ENCODE assay signal across 9 cellular contexts in genomic region chr1:89908993-89909436, GRCh38.
DNase-seq lines count a peak whose midpoint lies in the region; ATAC-seq and TF ChIP-seq lines count a peak whose summit lies in the region.
"Had no signal": no experiment of that assay in that cellular context is flagged by ENCODE, and none has a peak within 500 bp of the region (broad histone marks: within the 10 kb centered on the region; RNA-seq: fewer than 3 reads in every experiment).

No MANE protein-coding gene starts in this region.

- POLR2A ChIA-PET in activated CD4-positive, alpha-beta memory T cell treated with anti-CD3 and anti-CD28 coated beads for 36 hours (lab: Charles Lee), result no interaction called here
- POLR2A ChIA-PET in activated CD4-positive, alpha-beta memory T cell treated with anti-CD3 and anti-CD28 coated beads, Interleukin-2, amount 10 ng/mL, durations not matched to agents 7 days and 5 days (lab: Charles Lee), result no interaction called here
- POLR2A ChIA-PET in SK-N-SH (lab: Yijun Ruan, JAX), result no interaction called here

- H3K4me2 ChIP-seq in SK-N-SH, result peak overlapping the region; percentile 47; the same call in 1 of the 2 replicates

- H3K36me3 ChIP-seq in SK-N-SH (replicated peaks in 1 of 2; ENCODE audit: control insufficient read depth in 1 of 2, insufficient read depth in 2 of 2, low read length in 1 of 2), result no peaks in the 10 kb centered on the region

- no peaks in the 10 kb centered on the region for H4K20me1 ChIP-seq in SK-N-SH (ENCODE audit: insufficient read depth)

- peaks cover 25 to 65% of the 10 kb centered on the region in 2 experiments for H3K4me1 ChIP-seq in SK-N-SH (ENCODE audit: control insufficient read depth in 1 of 2, insufficient read depth in 2 of 2, low read depth in 1 of 2, low read length in 1 of 2)

- TF ChIP-seq CTCF in SK-N-SH (IDR thresholded peaks at IDR 0.05) (no peak), foreskin fibroblast (IDR thresholded peaks at IDR 0.05; ENCODE audit: low read depth, low read length) (no peak)

- H3K27me3 Mint-ChIP-seq in activated CD4-positive, alpha-beta memory T cell treated with anti-CD3 and anti-CD28 coated beads for 36 hours, result no peaks in the 10 kb centered on the region
- H3K27me3 Mint-ChIP-seq in activated CD4-positive, alpha-beta memory T cell treated with anti-CD3 and anti-CD28 coated beads, Interleukin-2, amount 10 ng/mL, durations not matched to agents 7 days and 5 days, result no peaks in the 10 kb centered on the region
- no peaks in the 10 kb centered on the region for H3K27me3 Mint-ChIP-seq in stimulated activated naive CD8-positive, alpha-beta T cell treated with anti-CD3 and anti-CD28 coated beads, Interleukin-15, amount 100 ng/mL, for 72 hours

- H3K27me3 ChIP-seq in SK-N-SH (ENCODE audit: insufficient read depth), result no peaks in the 10 kb centered on the region

- CTCF ChIA-PET in activated CD4-positive, alpha-beta memory T cell treated with anti-CD3 and anti-CD28 coated beads for 36 hours (lab: Charles Lee), result no interaction called here
- CTCF ChIA-PET in activated CD4-positive, alpha-beta memory T cell treated with anti-CD3 and anti-CD28 coated beads, Interleukin-2, amount 10 ng/mL, durations not matched to agents 7 days and 5 days (lab: Charles Lee), result no interaction called here
- CTCF ChIA-PET in SK-N-SH (lab: Yijun Ruan, JAX), result interaction anchor here (0.7 to 2.1 kb wide), 4 partner anchors 35 to 248 kb away, joined by 3 to 6 read pairs (median 4); partner anchors contain the start of gene LRRC8D

- H3K9me2 ChIP-seq in SK-N-SH, result no peaks in the 10 kb centered on the region

- WGBS in SK-N-SH (ENCODE audit: low lambda C conversion rate), result 12% methylated on average over 3 of the region's 3 CpGs

- peak overlapping the region; percentile 11; the same call in 1 of the 2 replicates for H3K9ac ChIP-seq in SK-N-SH

- H3K36me3 Mint-ChIP-seq in activated CD4-positive, alpha-beta memory T cell treated with anti-CD3 and anti-CD28 coated beads for 36 hours, result peaks cover 13% of the 10 kb centered on the region
- peaks cover 14% of the 10 kb centered on the region for H3K36me3 Mint-ChIP-seq in activated CD4-positive, alpha-beta memory T cell treated with anti-CD3 and anti-CD28 coated beads, Interleukin-2, amount 10 ng/mL, durations not matched to agents 7 days and 5 days (ENCODE audit: low read depth)

- no peak overlapping the region for H3K4me3 Mint-ChIP-seq in activated CD4-positive, alpha-beta memory T cell treated with anti-CD3 and anti-CD28 coated beads for 36 hours
- H3K4me3 Mint-ChIP-seq in activated CD4-positive, alpha-beta memory T cell treated with anti-CD3 and anti-CD28 coated beads, Interleukin-2, amount 10 ng/mL, durations not matched to agents 7 days and 5 days, result no peak overlapping the region
- H3K4me3 Mint-ChIP-seq in stimulated activated naive CD8-positive, alpha-beta T cell treated with anti-CD3 and anti-CD28 coated beads, Interleukin-15, amount 100 ng/mL, for 72 hours, result no peak overlapping the region

- DNase-seq in activated CD4-positive, alpha-beta memory T cell treated with anti-CD3 and anti-CD28 coated beads for 36 hours, result no peak
- DNase-seq in activated CD4-positive, alpha-beta memory T cell treated with anti-CD3 and anti-CD28 coated beads, Interleukin-2, amount 10 ng/mL, durations not matched to agents 7 days and 5 days, result no peak
- DNase-seq in SK-N-SH (peak; percentile 81), foreskin fibroblast (peak; percentile 75 to 77), NCI-H2029 treated with DMSO at 0.1 percent for 48 hours (lab: John Stamatoyannopoulos, UW) (no peak)
- DNase-seq in stimulated activated naive CD8-positive, alpha-beta T cell treated with anti-CD3 and anti-CD28 coated beads, Interleukin-15, amount 100 ng/mL, for 72 hours, result no peak
- DNase-seq: small intestine had no signal

- TF ChIP-seq EP300 in SK-N-SH (IDR thresholded peaks at IDR 0.05; ENCODE audit: borderline replicate concordance in 1 of 2, low read depth in 1 of 2, low read length in 1 of 2), result peak; percentile 71 to 97

- no peak overlapping the region for H2AFZ ChIP-seq in SK-N-SH (ENCODE audit: low read depth)

- H3K4me1 Mint-ChIP-seq in activated CD4-positive, alpha-beta memory T cell treated with anti-CD3 and anti-CD28 coated beads for 36 hours (ENCODE audit: low read depth), result peaks cover 48% of the 10 kb centered on the region
- H3K4me1 Mint-ChIP-seq in activated CD4-positive, alpha-beta memory T cell treated with anti-CD3 and anti-CD28 coated beads, Interleukin-2, amount 10 ng/mL, durations not matched to agents 7 days and 5 days, result peaks cover 40% of the 10 kb centered on the region
- H3K4me1 Mint-ChIP-seq in stimulated activated naive CD8-positive, alpha-beta T cell treated with anti-CD3 and anti-CD28 coated beads, Interleukin-15, amount 100 ng/mL, for 72 hours, result peaks cover 69% of the 10 kb centered on the region

- no peaks in the 10 kb centered on the region for H3K9me3 Mint-ChIP-seq in activated CD4-positive, alpha-beta memory T cell treated with anti-CD3 and anti-CD28 coated beads for 36 hours
- H3K9me3 Mint-ChIP-seq in activated CD4-positive, alpha-beta memory T cell treated with anti-CD3 and anti-CD28 coated beads, Interleukin-2, amount 10 ng/mL, durations not matched to agents 7 days and 5 days, result no peaks in the 10 kb centered on the region
- no peaks in the 10 kb centered on the region for H3K9me3 Mint-ChIP-seq in stimulated activated naive CD8-positive, alpha-beta T cell treated with anti-CD3 and anti-CD28 coated beads, Interleukin-15, amount 100 ng/mL, for 72 hours

- intact Hi-C loops in activated CD4-positive, alpha-beta memory T cell treated with anti-CD3 and anti-CD28 coated beads for 36 hours (cut with micrococcal nuclease), result loop anchor here (1.0 to 5.0 kb wide), 2 partner anchors 52 to 66 kb away; no protein-coding TSS in a partner anchor

- ATAC-seq in stimulated activated naive CD8-positive, alpha-beta T cell treated with anti-CD3 and anti-CD28 coated beads, Interleukin-15, amount 100 ng/mL, for 72 hours, result peak; percentile 52
- ATAC-seq in HG03378 (IDR thresholded peaks at IDR 0.05; ENCODE audit: unreplicated experiment) (no peak), HG02973 (IDR thresholded peaks at IDR 0.05; ENCODE audit: unreplicated experiment) (no peak)

- H3K4me3 ChIP-seq in SK-N-SH (ENCODE audit: low read depth in 2 of 2, low read length in 1 of 2) (no peak overlapping the region), foreskin fibroblast (ENCODE audit: low read depth in 1 of 2, low read length in 2 of 2) (no peak overlapping the region)

- H3K27ac ChIP-seq in SK-N-SH (ENCODE audit: low read depth in 2 of 2, low read length in 1 of 2), result peak overlapping the region; percentile 3 to 86; a peak in 3 of 4 replicates

- H3F3A ChIP-seq in SK-N-SH (replicated peaks; ENCODE audit: insufficient read depth), result peaks cover 37% of the 10 kb centered on the region

- no peak for TF ChIP-seq RAD21 in SK-N-SH (IDR thresholded peaks at IDR 0.05; ENCODE audit: low read length)

- H3K9me3 ChIP-seq in SK-N-SH, result no peaks in the 10 kb centered on the region

- H3K27ac Mint-ChIP-seq in activated CD4-positive, alpha-beta memory T cell treated with anti-CD3 and anti-CD28 coated beads for 36 hours, result peak overlapping the region; percentile 47
- no peak overlapping the region for H3K27ac Mint-ChIP-seq in activated CD4-positive, alpha-beta memory T cell treated with anti-CD3 and anti-CD28 coated beads, Interleukin-2, amount 10 ng/mL, durations not matched to agents 7 days and 5 days
- H3K27ac Mint-ChIP-seq in stimulated activated naive CD8-positive, alpha-beta T cell treated with anti-CD3 and anti-CD28 coated beads, Interleukin-15, amount 100 ng/mL, for 72 hours, result peak overlapping the region; percentile 75 to 76

- H3K79me2 ChIP-seq in SK-N-SH (ENCODE audit: insufficient read depth), result no peaks in the 10 kb centered on the region

TF ChIP-seq in SK-N-SH, 30 proteins besides CTCF, POLR2A, EP300 and RAD21 (continues in another document):
- TF ChIP-seq SIN3A (IDR thresholded peaks at IDR 0.05; ENCODE audit: borderline replicate concordance, low read depth, low read length) (no peak), GATA2 (CRISPR knock-in tag; IDR thresholded peaks at IDR 0.05) (peak; percentile 96), NRF1 (IDR thresholded peaks at IDR 0.05; ENCODE audit: low read depth, low read length) (no peak), ELF1 (IDR thresholded peaks at IDR 0.05) (no peak), TEAD4 (IDR thresholded peaks at IDR 0.05; ENCODE audit: borderline replicate concordance, insufficient read depth) (peak; percentile 90), TCF12 (IDR thresholded peaks at IDR 0.05) (peak; percentile 99), SMC3 (IDR thresholded peaks at IDR 0.05; ENCODE audit: low read depth, low read length) (no peak), FOXM1 (IDR thresholded peaks at IDR 0.05; ENCODE audit: low read depth) (peak; percentile 77), GABPA (IDR thresholded peaks at IDR 0.05; ENCODE audit: low read depth) (0 out of 2 replicates have a peak, but pooled peaks have one; percentile 31)
- TF ChIP-seq, protein P1, sequence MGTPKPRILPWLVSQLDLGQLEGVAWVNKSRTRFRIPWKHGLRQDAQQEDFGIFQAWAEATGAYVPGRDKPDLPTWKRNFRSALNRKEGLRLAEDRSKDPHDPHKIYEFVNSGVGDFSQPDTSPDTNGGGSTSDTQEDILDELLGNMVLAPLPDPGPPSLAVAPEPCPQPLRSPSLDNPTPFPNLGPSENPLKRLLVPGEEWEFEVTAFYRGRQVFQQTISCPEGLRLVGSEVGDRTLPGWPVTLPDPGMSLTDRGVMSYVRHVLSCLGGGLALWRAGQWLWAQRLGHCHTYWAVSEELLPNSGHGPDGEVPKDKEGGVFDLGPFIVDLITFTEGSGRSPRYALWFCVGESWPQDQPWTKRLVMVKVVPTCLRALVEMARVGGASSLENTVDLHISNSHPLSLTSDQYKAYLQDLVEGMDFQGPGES (IDR thresholded peaks at IDR 0.05; ENCODE audit: low read depth, low read length), result no peak
- TF ChIP-seq, protein P2, sequence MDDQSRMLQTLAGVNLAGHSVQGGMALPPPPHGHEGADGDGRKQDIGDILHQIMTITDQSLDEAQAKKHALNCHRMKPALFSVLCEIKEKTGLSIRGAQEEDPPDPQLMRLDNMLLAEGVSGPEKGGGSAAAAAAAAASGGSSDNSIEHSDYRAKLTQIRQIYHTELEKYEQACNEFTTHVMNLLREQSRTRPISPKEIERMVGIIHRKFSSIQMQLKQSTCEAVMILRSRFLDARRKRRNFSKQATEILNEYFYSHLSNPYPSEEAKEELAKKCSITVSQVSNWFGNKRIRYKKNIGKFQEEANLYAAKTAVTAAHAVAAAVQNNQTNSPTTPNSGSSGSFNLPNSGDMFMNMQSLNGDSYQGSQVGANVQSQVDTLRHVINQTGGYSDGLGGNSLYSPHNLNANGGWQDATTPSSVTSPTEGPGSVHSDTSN (IDR thresholded peaks at IDR 0.05), result peak; percentile 98
- TF ChIP-seq, protein P3, sequence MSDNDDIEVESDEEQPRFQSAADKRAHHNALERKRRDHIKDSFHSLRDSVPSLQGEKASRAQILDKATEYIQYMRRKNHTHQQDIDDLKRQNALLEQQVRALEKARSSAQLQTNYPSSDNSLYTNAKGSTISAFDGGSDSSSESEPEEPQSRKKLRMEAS (IDR thresholded peaks at IDR 0.05; ENCODE audit: low read depth), result peak; percentile 16; the same call in 1 of the 2 replicates

Comparison
In these comparisons a context has a peak if more than half of its experiments do, and no peak if none do; other contexts are left out.
1. DNase-seq: peak in SK-N-SH (single experiment) and foreskin fibroblast (2 of 2); none in activated CD4-positive, alpha-beta memory T cell treated with anti-CD3 and anti-CD28 coated beads for 36 hours (single experiment), activated CD4-positive, alpha-beta memory T cell treated with anti-CD3 and anti-CD28 coated beads, Interleukin-2, amount 10 ng/mL, durations not matched to agents 7 days and 5 days (single experiment), stimulated activated naive CD8-positive, alpha-beta T cell treated with anti-CD3 and anti-CD28 coated beads, Interleukin-15, amount 100 ng/mL, for 72 hours (0 of 2) and NCI-H2029 treated with DMSO at 0.1 percent for 48 hours (single experiment).